In genomic region chr16:67483150-67483549, GRCh38 we compare ENCODE assay signal across 11 cellular contexts. TPM values are rescaled to one million over a fixed set of nuclear protein-coding genes. Genes with fewer than 3 reads are reported as not detected.
A peak's percentile ranks its signal among the peaks of the same experiment; 100 is the strongest.
DNase-seq lines count a peak whose midpoint lies in the region; TF ChIP-seq lines count a peak whose summit lies in the region.
"Had no signal": no experiment of that assay in that cellular context is flagged by ENCODE, and none has a peak within 500 bp of the region (broad histone marks: within the 10 kb centered on the region; RNA-seq: fewer than 3 reads in every experiment).

Gene AGRP (minus strand): TSS chr16:67483547. CDS start chr16:67483398, 149 bp downstream.

- H3K9me3 Mint-ChIP-seq in Caco-2 (ENCODE audit: unreplicated experiment): no peaks in the 10 kb centered on the region

- no peak for TF ChIP-seq POLR2A in prostate gland (IDR thresholded peaks at IDR 0.05)

- no peak within 1 kb of the TSS for H3K4me3 Mint-ChIP-seq in Caco-2 (ENCODE audit: unreplicated experiment)

- H3K36me3 Mint-ChIP-seq in Caco-2 (ENCODE audit: insufficient read depth, unreplicated experiment): peaks cover 15% of the 10 kb centered on the region

- H3K4me2 ChIP-seq in OCI-LY7 (ENCODE audit: low read length): peak within 1 kb of the TSS; percentile 95

- WGBS in prostate gland: 95% methylated on average over 6 of the region's 6 CpGs

- H3K4me1 Mint-ChIP-seq in Caco-2 (ENCODE audit: low read depth, unreplicated experiment): peaks cover 17% of the 10 kb centered on the region

- H3K4me1 ChIP-seq in Caco-2 (peaks cover 11% of the 10 kb centered on the region), OCI-LY7 (ENCODE audit: insufficient read depth, low read length, poor library complexity, severe bottlenecking) (peaks cover 56% of the 10 kb centered on the region), endocrine pancreas (ENCODE audit: control insufficient read depth, insufficient read depth, low read length) (no peaks in the 10 kb centered on the region), prostate gland (replicated peaks) (peaks cover 7% of the 10 kb centered on the region)

- intact Hi-C loops in Caco-2 (cut with micrococcal nuclease; ENCODE audit: unreplicated experiment) (loop anchor here (5.0 kb wide), 1 partner anchor 51 kb away; the partner anchor contains the start of gene HSD11B2), OCI-LY7 (cut with micrococcal nuclease; ENCODE audit: unreplicated experiment) (no loop called here), prostate gland (cut with DNase I) (loop anchor here (5.0 kb wide), 1 partner anchor 44 kb away; the partner anchor contains the start of gene RIPOR1)

- TF ChIP-seq CTCF in Caco-2 (IDR thresholded peaks at IDR 0.05; ENCODE audit: insufficient read depth in 1 of 2, low read depth in 1 of 2, low read length in 1 of 2, severe bottlenecking in 1 of 2, unreplicated experiment in 1 of 2) (no peak), OCI-LY7 (conservative IDR thresholded peaks at IDR 0.05; ENCODE audit: low read length) (no peak), prostate gland (IDR thresholded peaks at IDR 0.05) (no peak)

- peak within 1 kb of the TSS; percentile 60; the same call in 1 of the 2 replicates for H2AFZ ChIP-seq in OCI-LY7 (ENCODE audit: low read length)

- H4K20me1 ChIP-seq in OCI-LY7 (ENCODE audit: insufficient read depth, low read length): no peaks in the 10 kb centered on the region

- H3K27me3 Mint-ChIP-seq in Caco-2 (ENCODE audit: insufficient read depth, unreplicated experiment): no peaks in the 10 kb centered on the region

- peak within 1 kb of the TSS; percentile 94 for H3K27ac Mint-ChIP-seq in Caco-2 (ENCODE audit: unreplicated experiment)

- POLR2A ChIA-PET in Caco-2 (lab: Charles Lee) (no interaction called here), OCI-LY7 (lab: Charles Lee) (interaction anchor here (0.6 to 3.7 kb wide), 3 partner anchors 31 to 987 kb away, joined by 5 to 23 read pairs (median 21); no protein-coding TSS in a partner anchor)

- H3K27ac ChIP-seq in OCI-LY7 (ENCODE audit: low read depth, low read length, poor library complexity, severe bottlenecking) (peak within 1 kb of the TSS; percentile 72), prostate gland (peak within 1 kb of the TSS in 1 of 2 donors; percentile 74)

- peak within 1 kb of the TSS; percentile 31 for H3K9ac ChIP-seq in endocrine pancreas (ENCODE audit: control insufficient read depth, insufficient read depth, low read length)

- H3K9me3 ChIP-seq in Caco-2 (no peaks in the 10 kb centered on the region), OCI-LY7 (ENCODE audit: low read length) (no peaks in the 10 kb centered on the region), endocrine pancreas (ENCODE audit: control insufficient read depth, low read length) (no peaks in the 10 kb centered on the region), prostate gland (no peaks in the 10 kb centered on the region)

- H3K36me3 ChIP-seq in Caco-2 (ENCODE audit: control insufficient read depth, insufficient read depth, low read length) (no peaks in the 10 kb centered on the region; the same call in 1 of the 2 replicates), OCI-LY7 (ENCODE audit: insufficient read depth, low read length) (peaks cover 13% of the 10 kb centered on the region), endocrine pancreas (ENCODE audit: control insufficient read depth, insufficient read depth, low read length) (no peaks in the 10 kb centered on the region), prostate gland (no peaks in the 10 kb centered on the region)

- CTCF ChIA-PET in Caco-2 (lab: Charles Lee) (no interaction called here), OCI-LY7 (lab: Charles Lee; ENCODE audit: unreplicated experiment) (no interaction called here)

- no peaks in the 10 kb centered on the region for H3K9me2 ChIP-seq in OCI-LY7 (ENCODE audit: insufficient read depth, low read length)

- H3K79me2 ChIP-seq in OCI-LY7 (ENCODE audit: insufficient read depth, low read depth, low read length): peaks cover 36% of the 10 kb centered on the region; the same call in 1 of the 2 replicates

- DNase-seq in Caco-2: no peak
- no peak for DNase-seq in OCI-LY7 (ENCODE audit: low spot score)
- no peak for DNase-seq in prostate gland (ENCODE audit: low spot score)
- no peak for DNase-seq in SHP77 (lab: John Stamatoyannopoulos, UW)
- DNase-seq in D341Med (ENCODE audit: low spot score): no peak
- no peak for DNase-seq in NCI-H2171 (lab: John Stamatoyannopoulos, UW)
- DNase-seq in stimulated activated CD4-positive, alpha-beta T cell treated with anti-CD3 and anti-CD28 coated beads, Interleukin-2, amount 100 ng/mL, for 24 hours: no peak
- DNase-seq: activated effector memory CD4-positive, alpha-beta T cell treated with Interleukin-2 at 50 U/mL for 16 hours; NCI-H146; nucleus accumbens had no signal

- no TSS peak for BruUV-seq in Caco-2 (replicated peaks; lab: Mats Ljungman, UMichigan)
- BruUV-seq in OCI-LY7 (replicated peaks; lab: Mats Ljungman, UMichigan): no TSS peak

- H3K4me3 ChIP-seq in Caco-2 (ENCODE audit: low read depth, low read length): no peak within 1 kb of the TSS
- peak within 1 kb of the TSS; percentile 88 for H3K4me3 ChIP-seq in OCI-LY7 (ENCODE audit: low read depth, low read length, poor library complexity, severe bottlenecking)
- no peak within 1 kb of the TSS for H3K4me3 ChIP-seq in endocrine pancreas (ENCODE audit: control insufficient read depth, insufficient read depth, low read length)
- H3K4me3 ChIP-seq in prostate gland: peak within 1 kb of the TSS; percentile 88 to 90

- no peaks in the 10 kb centered on the region for H3K27me3 ChIP-seq in Caco-2 (replicated peaks; ENCODE audit: control insufficient read depth, insufficient read depth, low read length)
- no peaks in the 10 kb centered on the region for H3K27me3 ChIP-seq in endocrine pancreas (ENCODE audit: control insufficient read depth, insufficient read depth, low read length)
- no peaks in the 10 kb centered on the region for H3K27me3 ChIP-seq in prostate gland (replicated peaks; ENCODE audit: insufficient read depth)

RNA-seq across cellular contexts. Expression of gene AGRP, which starts in this region (rescaled TPM):
- total RNA-seq in Caco-2 (2022) (not detected in 2 replicates), OCI-LY7 (2022) (0.52 TPM in 1 of 2 replicates, not detected in the other), prostate gland (1 to 10 TPM in 1 of 2 donors, not detected in 1; 1.5 TPM)
- not detected in 2 replicates for total RNA-seq in OCI-LY7 (2014; rRNA removed; shearing (Covaris generic))

Comparison
In these comparisons a context has a peak if more than half of its experiments do, and no peak if none do; other contexts are left out.
1. H3K4me3 ChIP-seq: peak in OCI-LY7 (single experiment) and prostate gland (2 of 2); none in Caco-2 (single experiment) and endocrine pancreas (single experiment).